ENCODE assay signal across 19 cellular contexts in the genomic region with DNA sequence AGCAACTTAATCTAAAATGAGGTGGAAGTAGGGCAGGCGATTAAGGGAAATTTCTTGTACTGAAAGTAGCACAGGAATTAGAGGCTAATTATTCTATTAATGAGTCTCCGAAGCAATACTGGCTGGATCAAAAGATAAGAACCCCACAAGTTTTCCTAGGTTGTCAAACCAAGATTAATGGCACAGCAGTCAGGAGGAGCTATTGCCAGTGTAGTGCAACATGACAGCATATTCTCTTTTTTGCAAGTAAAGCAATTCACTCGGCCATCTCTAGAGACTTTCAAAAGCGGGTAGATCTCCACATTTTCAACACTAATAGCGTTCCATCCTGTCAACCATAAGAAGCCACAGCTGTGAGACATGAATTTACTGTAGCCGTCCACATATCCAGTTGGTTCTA.
"Had no signal": no experiment of that assay in that cellular context is flagged by ENCODE, and none has a peak within 500 bp of the region (broad histone marks: within the 10 kb centered on the region; RNA-seq: fewer than 3 reads in every experiment).

No MANE protein-coding gene starts in this region.

- H3K27ac ChIP-seq: adrenal gland had no signal

- H3K9me3 ChIP-seq: adrenal gland, MG63 had no signal

- DNase-seq: activated CD4-positive, alpha-beta T cell treated with anti-CD3 and anti-CD28 coated beads for 48 hours; activated CD4-positive, alpha-beta T cell treated with anti-CD3 and anti-CD28 coated beads, Interleukin-2, amount 50 U/mL, for 4 hours; activated CD4-positive, CD25-positive, alpha-beta regulatory T cell treated with anti-CD3 and anti-CD28 coated beads, Interleukin-2, amount 50 U/mL, for 72 hours; activated CD8-positive, alpha-beta memory T cell treated with anti-CD3 and anti-CD28 coated beads, Interleukin-2, amount 50 U/mL, for 48 hours; activated CD8-positive, alpha-beta T cell treated with anti-CD3 and anti-CD28 coated beads, Interleukin-2, amount 10 ng/mL, durations not matched to agents 7 days and 5 days; activated naive CD4-positive, alpha-beta T cell treated with anti-CD3 and anti-CD28 coated beads, Interleukin-2, amount 50 U/mL, for 16 hours; activated naive CD8-positive, alpha-beta T cell treated with anti-CD3 and anti-CD28 coated beads, Interleukin-2, amount 10 ng/mL, durations not matched to agents 7 days and 5 days; activated T-cell treated with anti-CD3 and anti-CD28 coated beads, Interleukin-2, amount 50 U/mL, for 1 hour; adrenal gland; aorta; MG63; NCI-H1105; NCI-H1436 treated with DMSO at 0.1 percent for 48 hours; NCI-H187; NCI-H2081; NCI-H510A treated with DMSO at 0.1 percent for 48 hours; T-helper 17 cell; T-helper 9 cell had no signal

- ATAC-seq: activated CD8-positive, alpha-beta T cell treated with anti-CD3 and anti-CD28 coated beads, Interleukin-2, amount 10 ng/mL, durations not matched to agents 7 days and 5 days; T-helper 17 cell; WTC11 had no signal

- H3K4me3 ChIP-seq: adrenal gland, MG63 had no signal

- H3K4me1 ChIP-seq: adrenal gland had no signal

- H3K36me3 ChIP-seq: adrenal gland, MG63 had no signal

- H3K27me3 ChIP-seq: adrenal gland, MG63 had no signal
